Comparison of ENCODE assay signal across 1 cellular context in genomic region chr5:102715405-102715804, GRCh38.
TF ChIP-seq lines count a peak whose summit lies in the region.

No MANE protein-coding gene starts in this region.

TF ChIP-seq in HCT116, 20 proteins besides CTCF, POLR2A, EP300 and RAD21 (continued from another document):
- TF ChIP-seq, protein P1, sequence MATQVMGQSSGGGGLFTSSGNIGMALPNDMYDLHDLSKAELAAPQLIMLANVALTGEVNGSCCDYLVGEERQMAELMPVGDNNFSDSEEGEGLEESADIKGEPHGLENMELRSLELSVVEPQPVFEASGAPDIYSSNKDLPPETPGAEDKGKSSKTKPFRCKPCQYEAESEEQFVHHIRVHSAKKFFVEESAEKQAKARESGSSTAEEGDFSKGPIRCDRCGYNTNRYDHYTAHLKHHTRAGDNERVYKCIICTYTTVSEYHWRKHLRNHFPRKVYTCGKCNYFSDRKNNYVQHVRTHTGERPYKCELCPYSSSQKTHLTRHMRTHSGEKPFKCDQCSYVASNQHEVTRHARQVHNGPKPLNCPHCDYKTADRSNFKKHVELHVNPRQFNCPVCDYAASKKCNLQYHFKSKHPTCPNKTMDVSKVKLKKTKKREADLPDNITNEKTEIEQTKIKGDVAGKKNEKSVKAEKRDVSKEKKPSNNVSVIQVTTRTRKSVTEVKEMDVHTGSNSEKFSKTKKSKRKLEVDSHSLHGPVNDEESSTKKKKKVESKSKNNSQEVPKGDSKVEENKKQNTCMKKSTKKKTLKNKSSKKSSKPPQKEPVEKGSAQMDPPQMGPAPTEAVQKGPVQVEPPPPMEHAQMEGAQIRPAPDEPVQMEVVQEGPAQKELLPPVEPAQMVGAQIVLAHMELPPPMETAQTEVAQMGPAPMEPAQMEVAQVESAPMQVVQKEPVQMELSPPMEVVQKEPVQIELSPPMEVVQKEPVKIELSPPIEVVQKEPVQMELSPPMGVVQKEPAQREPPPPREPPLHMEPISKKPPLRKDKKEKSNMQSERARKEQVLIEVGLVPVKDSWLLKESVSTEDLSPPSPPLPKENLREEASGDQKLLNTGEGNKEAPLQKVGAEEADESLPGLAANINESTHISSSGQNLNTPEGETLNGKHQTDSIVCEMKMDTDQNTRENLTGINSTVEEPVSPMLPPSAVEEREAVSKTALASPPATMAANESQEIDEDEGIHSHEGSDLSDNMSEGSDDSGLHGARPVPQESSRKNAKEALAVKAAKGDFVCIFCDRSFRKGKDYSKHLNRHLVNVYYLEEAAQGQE (IDR thresholded peaks at IDR 0.05; ENCODE audit: low read depth), result no peak
